ENCODE assay signal across 1 cellular context in genomic region chr16:70681382-70682238, GRCh38.
TF ChIP-seq lines count a peak whose summit lies in the region.

No MANE protein-coding gene starts in this region.

TF ChIP-seq in HepG2, 621 proteins besides CTCF, POLR2A, EP300 and RAD21 (continued from another document and continues in another):
- peak; percentile 53; the same call in 1 of the 2 replicates for TF ChIP-seq ZNF609 (CRISPR knock-in tag; IDR thresholded peaks at IDR 0.05; ENCODE audit: borderline replicate concordance)
- peak; percentile 53 for TF ChIP-seq MED1 (CRISPR knock-in tag; IDR thresholded peaks at IDR 0.05)
- TF ChIP-seq RARA (CRISPR knock-in tag; IDR thresholded peaks at IDR 0.05), result peak; percentile 64; the same call in 1 of the 2 replicates
- TF ChIP-seq SRY (CRISPR knock-in tag; IDR thresholded peaks at IDR 0.05), result peak; percentile 26; the same call in 1 of the 2 replicates
- 0 out of 2 replicates have a peak, but pooled peaks have one; percentile 43 for TF ChIP-seq SP4 (CRISPR knock-in tag; IDR thresholded peaks at IDR 0.05)
- peak; percentile 33; the same call in 1 of the 2 replicates for TF ChIP-seq IRF2 (CRISPR knock-in tag; IDR thresholded peaks at IDR 0.05)
- no peak for TF ChIP-seq MXI1 (IDR thresholded peaks at IDR 0.05; ENCODE audit: borderline replicate concordance, low read depth, low read length)
- TF ChIP-seq SPEN (CRISPR knock-in tag; IDR thresholded peaks at IDR 0.05; ENCODE audit: low read depth), result peak; percentile 93
- TF ChIP-seq ZNF775 (CRISPR knock-in tag; IDR thresholded peaks at IDR 0.05; ENCODE audit: borderline replicate concordance), result 0 out of 2 replicates have a peak, but pooled peaks have one; percentile 15
- 0 out of 2 replicates have a peak, but pooled peaks have one; percentile 34 for TF ChIP-seq ZNF777 (CRISPR knock-in tag; IDR thresholded peaks at IDR 0.05)
- TF ChIP-seq ZNF710 (CRISPR knock-in tag; IDR thresholded peaks at IDR 0.05; ENCODE audit: borderline replicate concordance), result peak; percentile 55; the same call in 1 of the 2 replicates
- 0 out of 2 replicates have a peak, but pooled peaks have one; percentile 27 for TF ChIP-seq SIX1 (CRISPR knock-in tag; IDR thresholded peaks at IDR 0.05; ENCODE audit: borderline replicate concordance)
- no peak for TF ChIP-seq ZNF512 (CRISPR knock-in tag; IDR thresholded peaks at IDR 0.05)
- 0 out of 2 replicates have a peak, but pooled peaks have one; percentile 54 for TF ChIP-seq ZNF607 (CRISPR knock-in tag; IDR thresholded peaks at IDR 0.05; ENCODE audit: borderline replicate concordance)
- TF ChIP-seq ZNF598 (CRISPR knock-in tag; IDR thresholded peaks at IDR 0.05; ENCODE audit: borderline replicate concordance), result peak; percentile 64; the same call in 1 of the 2 replicates
- no peak; the same call in 1 of the 2 replicates for TF ChIP-seq NAIF1 (CRISPR knock-in tag; IDR thresholded peaks at IDR 0.05; ENCODE audit: borderline replicate concordance)
- TF ChIP-seq BCL3 (CRISPR knock-in tag; IDR thresholded peaks at IDR 0.05), result no peak
- no peak; the same call in 1 of the 2 replicates for TF ChIP-seq ZNF678 (CRISPR knock-in tag; IDR thresholded peaks at IDR 0.05)
- TF ChIP-seq GTF3A (CRISPR knock-in tag; conservative IDR thresholded peaks at IDR 0.05), result no peak
- TF ChIP-seq ZNF280D (CRISPR knock-in tag; IDR thresholded peaks at IDR 0.05), result no peak
- TF ChIP-seq IKZF5 (CRISPR knock-in tag; IDR thresholded peaks at IDR 0.05), result no peak; the same call in 1 of the 2 replicates
- TF ChIP-seq GPBP1L1 (CRISPR knock-in tag; IDR thresholded peaks at IDR 0.05), result no peak
- TF ChIP-seq ZNF883 (CRISPR knock-in tag; IDR thresholded peaks at IDR 0.05; ENCODE audit: not compliant biosample characterization), result no peak
- no peak for TF ChIP-seq TAF15 (IDR thresholded peaks at IDR 0.05; ENCODE audit: low read depth, low read length, poor library complexity, severe bottlenecking)
- peak; percentile 89 for TF ChIP-seq YEATS4 (CRISPR knock-in tag; IDR thresholded peaks at IDR 0.05; ENCODE audit: borderline replicate concordance)
- TF ChIP-seq ZHX2 (IDR thresholded peaks at IDR 0.05; ENCODE audit: low read depth), result no peak
- no peak for TF ChIP-seq ZHX2 (CRISPR knock-in tag; IDR thresholded peaks at IDR 0.05; ENCODE audit: borderline replicate concordance)
- TF ChIP-seq HIC2 (CRISPR knock-in tag; IDR thresholded peaks at IDR 0.05; ENCODE audit: low read depth), result peak; percentile 96; the same call in 1 of the 2 replicates
- TF ChIP-seq MZF1 (CRISPR knock-in tag; IDR thresholded peaks at IDR 0.05; ENCODE audit: borderline replicate concordance), result no peak
